19 cellular contexts compared by ENCODE assay signal in the genomic region with DNA sequence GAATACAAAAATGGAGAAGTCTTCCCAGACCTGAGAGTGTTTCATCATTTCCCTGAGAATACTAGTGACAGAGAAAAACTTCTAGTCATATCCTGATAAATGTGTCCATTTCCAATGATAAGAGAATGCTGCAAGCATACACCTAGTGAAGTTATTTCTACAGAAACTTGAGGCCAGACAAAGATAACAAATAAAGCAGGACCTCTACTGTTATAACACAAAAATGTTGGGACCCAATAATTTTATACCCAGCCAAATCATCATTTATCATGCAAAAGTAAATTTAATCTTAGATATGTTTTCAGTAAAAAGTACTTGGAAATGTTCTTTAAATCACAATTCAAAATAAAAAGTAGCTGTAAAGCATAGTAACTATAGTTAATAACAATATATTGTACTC.
"Had no signal": no experiment of that assay in that cellular context is flagged by ENCODE, and none has a peak within 500 bp of the region (broad histone marks: within the 10 kb centered on the region; RNA-seq: fewer than 3 reads in every experiment).

No MANE protein-coding gene starts in this region.

- H3K4me1 ChIP-seq: parathyroid adenoma, suprapubic skin had no signal

- H3K36me3 ChIP-seq: left lung, stomach, suprapubic skin, tibial nerve had no signal

- H2AFZ ChIP-seq: parathyroid adenoma had no signal

- H3K27me3 Mint-ChIP-seq: stimulated activated memory B cell treated with anti-CD40 and anti-IgM and Interleukin-4, amounts not matched to agents 10 μg/mL and 1 μg/mL and 100 μg/mL, for 72 hours had no signal

- H3K27ac ChIP-seq: left lung, parathyroid adenoma, stomach, suprapubic skin, tibial nerve had no signal

- DNase-seq: activated CD4-positive, alpha-beta T cell treated with anti-CD3 and anti-CD28 coated beads, Interleukin-2, amount 50 U/mL, for 1 hour; activated CD8-positive, alpha-beta T cell treated with anti-CD3 and anti-CD28 coated beads, Interleukin-2, amount 10 ng/mL, durations not matched to agents 7 days and 5 days; aorta; central memory CD4-positive, alpha-beta T cell; dermis blood vessel endothelial cell; effector memory CD4-positive, alpha-beta T cell; left lung; right cardiac atrium; stimulated activated CD4-positive, alpha-beta T cell treated with anti-CD3 and anti-CD28 coated beads, Interleukin-2, amount 100 ng/mL, for 24 hours; stomach; T-helper 9 cell had no signal

- H3K27ac Mint-ChIP-seq: activated CD8-positive, alpha-beta T cell treated with anti-CD3 and anti-CD28 coated beads, Interleukin-2, amount 10 ng/mL, durations not matched to agents 7 days and 5 days; nephron had no signal

- H3K4me3 Mint-ChIP-seq: activated CD8-positive, alpha-beta T cell treated with anti-CD3 and anti-CD28 coated beads, Interleukin-2, amount 10 ng/mL, durations not matched to agents 7 days and 5 days; nephron; stimulated activated memory B cell treated with anti-CD40 and anti-IgM and Interleukin-4, amounts not matched to agents 10 μg/mL and 1 μg/mL and 100 μg/mL, for 72 hours had no signal

- ATAC-seq: activated CD8-positive, alpha-beta T cell treated with anti-CD3 and anti-CD28 coated beads, Interleukin-2, amount 10 ng/mL, durations not matched to agents 7 days and 5 days; activated naive CD4-positive, alpha-beta T cell treated with anti-CD3 and anti-CD28 coated beads, Interleukin-2, amount 50 U/mL, for 72 hours; esophagus mucosa; left lung; right cardiac atrium; stimulated activated memory B cell treated with anti-CD40 and anti-IgM and Interleukin-4, amounts not matched to agents 10 μg/mL and 1 μg/mL and 100 μg/mL, for 72 hours had no signal

- H3K9me3 ChIP-seq: stomach, suprapubic skin had no signal

- H3K4me3 ChIP-seq: left lung, lung, stomach, suprapubic skin, tibial nerve had no signal

- H3K27me3 ChIP-seq: left lung, stomach, suprapubic skin, tibial nerve had no signal

- H3K9ac ChIP-seq: parathyroid adenoma had no signal
